Comparison of ENCODE assay signal across 15 cellular contexts in the genomic region with DNA sequence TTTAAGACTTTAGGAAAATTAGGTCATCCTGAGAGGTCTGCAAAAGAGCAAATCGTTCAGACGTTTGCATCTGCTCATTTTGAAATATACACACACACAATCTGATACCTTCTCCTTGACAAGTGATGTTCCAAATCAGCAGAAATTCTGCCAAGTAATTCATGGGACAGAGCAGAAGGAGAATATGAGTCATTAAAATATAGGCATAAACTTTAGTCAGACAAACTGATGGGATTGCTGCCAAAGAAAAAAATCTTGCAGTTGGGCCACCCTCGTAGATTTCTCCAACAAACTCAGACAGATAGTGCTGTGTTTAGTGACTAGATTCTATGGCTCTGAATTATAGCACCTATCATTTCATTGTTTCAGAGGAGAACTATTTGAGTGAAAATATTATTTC.
DNase-seq lines count a peak whose midpoint lies in the region; ATAC-seq, FAIRE-seq and TF ChIP-seq lines count a peak whose summit lies in the region.
"Had no signal": no experiment of that assay in that cellular context is flagged by ENCODE, and none has a peak within 500 bp of the region (broad histone marks: within the 10 kb centered on the region; RNA-seq: fewer than 3 reads in every experiment).

No MANE protein-coding gene starts in this region.

- POLR2A ChIA-PET in CD4-positive, alpha-beta T cell (lab: Charles Lee) = no interaction called here

- intact Hi-C loops in Calu3 (cut with micrococcal nuclease; ENCODE audit: unreplicated experiment) = no loop called here
- intact Hi-C loops in CD4-positive, alpha-beta T cell (cut with DNase I, micrococcal nuclease) = no loop called here
- intact Hi-C loops in Right ventricle myocardium superior (cut with DNase I) = no loop called here

- no TSS peak for BruUV-seq in Calu3 (replicated peaks; lab: Mats Ljungman, UMichigan)

- CTCF ChIA-PET in Calu3 (lab: Charles Lee) = no interaction called here
- CTCF ChIA-PET in CD4-positive, alpha-beta T cell (lab: Charles Lee) = no interaction called here

- FAIRE-seq in endometrium (lab: Jason Lieb, UNC) = peak; percentile 98

- H3K4me1 Mint-ChIP-seq in Calu3 (ENCODE audit: low read depth, unreplicated experiment) (peaks cover 46% of the 10 kb centered on the region), nephron (peaks cover 38% of the 10 kb centered on the region)
- no peaks in the 10 kb centered on the region for H3K4me1 Mint-ChIP-seq in CD4-positive, alpha-beta T cell (ENCODE audit: low read depth)

- H3K27me3 ChIP-seq in CD4-positive, alpha-beta T cell (ENCODE audit: control insufficient read depth, insufficient read depth, low read length) = no peaks in the 10 kb centered on the region
- H3K27me3 ChIP-seq: ascending aorta, gastrocnemius medialis had no signal

- ATAC-seq in CD4-positive, alpha-beta T cell (ENCODE audit: poor library complexity) = no peak
- ATAC-seq in Right ventricle myocardium superior (ENCODE audit: poor library complexity) = no peak
- ATAC-seq: gastrocnemius medialis had no signal

- no peaks in the 10 kb centered on the region for H3K9me3 Mint-ChIP-seq in Calu3 (ENCODE audit: low read depth, unreplicated experiment)
- no peaks in the 10 kb centered on the region for H3K9me3 Mint-ChIP-seq in nephron
- no peaks in the 10 kb centered on the region for H3K9me3 Mint-ChIP-seq in CD4-positive, alpha-beta T cell
- H3K9me3 Mint-ChIP-seq: T-helper 1 cell treated with Interleukin-12 subunit alpha and Interleukin-12 subunit beta and Interleukin-4 antibody, amounts not matched to agents 30 μg/mL and 1 μg/mL, for 36 hours had no signal

- TF ChIP-seq CTCF in Calu3 (IDR thresholded peaks at IDR 0.05; ENCODE audit: unreplicated experiment) (no peak), nephron (IDR thresholded peaks at IDR 0.05; ENCODE audit: unreplicated experiment in 3 of 3) (no peak)
- TF ChIP-seq CTCF in CD4-positive, alpha-beta T cell (IDR thresholded peaks at IDR 0.05) = no peak

- H3K27me3 Mint-ChIP-seq in Calu3 (ENCODE audit: unreplicated experiment) (no peaks in the 10 kb centered on the region), nephron (ENCODE audit: low read depth) (no peaks in the 10 kb centered on the region)
- H3K27me3 Mint-ChIP-seq in CD4-positive, alpha-beta T cell = no peaks in the 10 kb centered on the region

- H3K36me3 Mint-ChIP-seq in Calu3 (ENCODE audit: insufficient read depth, unreplicated experiment) (no peaks in the 10 kb centered on the region), nephron (ENCODE audit: low read depth) (no peaks in the 10 kb centered on the region)
- H3K36me3 Mint-ChIP-seq in CD4-positive, alpha-beta T cell (ENCODE audit: low read depth) = no peaks in the 10 kb centered on the region

- H3K9me3 ChIP-seq in CD4-positive, alpha-beta T cell (ENCODE audit: control insufficient read depth, low read length) = no peaks in the 10 kb centered on the region
- H3K9me3 ChIP-seq: ascending aorta, gastrocnemius medialis had no signal

- no peak overlapping the region for H3K27ac Mint-ChIP-seq in Calu3 (ENCODE audit: unreplicated experiment)
- peak overlapping the region; percentile 66 to 93 (median 74) for H3K27ac Mint-ChIP-seq in nephron
- H3K27ac Mint-ChIP-seq in CD4-positive, alpha-beta T cell = no peak overlapping the region
- H3K27ac Mint-ChIP-seq: T-helper 1 cell treated with Interleukin-12 subunit alpha and Interleukin-12 subunit beta and Interleukin-4 antibody, amounts not matched to agents 30 μg/mL and 1 μg/mL, for 36 hours had no signal

- no peak overlapping the region for H3K27ac ChIP-seq in CD4-positive, alpha-beta T cell (ENCODE audit: low read depth, low read length)
- H3K27ac ChIP-seq: ascending aorta, gastrocnemius medialis had no signal

- H3K4me3 Mint-ChIP-seq in Calu3 (ENCODE audit: low read depth, unreplicated experiment) = no peak overlapping the region
- no peak overlapping the region for H3K4me3 Mint-ChIP-seq in nephron
- H3K4me3 Mint-ChIP-seq in CD4-positive, alpha-beta T cell = no peak overlapping the region
- H3K4me3 Mint-ChIP-seq: T-helper 1 cell treated with Interleukin-12 subunit alpha and Interleukin-12 subunit beta and Interleukin-4 antibody, amounts not matched to agents 30 μg/mL and 1 μg/mL, for 36 hours had no signal

- DNase-seq in Calu3 (peak; percentile 27), NCI-H446 treated with DMSO at 0.1 percent for 48 hours (lab: John Stamatoyannopoulos, UW) (peak; percentile 83), occipital lobe (lab: John Stamatoyannopoulos, UW) (no peak), Right ventricle myocardium superior (no peak)
- no peak for DNase-seq in CD4-positive, alpha-beta T cell
- DNase-seq in activated CD4-positive, alpha-beta T cell treated with anti-CD3 and anti-CD28 coated beads, Interleukin-2, amount 50 U/mL, for 48 hours = no peak
- DNase-seq: activated CD8-positive, alpha-beta memory T cell treated with anti-CD3 and anti-CD28 coated beads, Interleukin-2, amount 50 U/mL, for 4 hours; gastrocnemius medialis; mesendoderm; NCI-H82; stimulated activated CD8-positive, alpha-beta memory T cell treated with anti-CD3 and anti-CD28 coated beads, Interleukin-4, amount 100 ng/mL, for 48 hours had no signal

Comparison
In these comparisons a context has a peak if more than half of its experiments do, and no peak if none do; other contexts are left out.
1. DNase-seq: peak in Calu3 (single experiment) and NCI-H446 treated with DMSO at 0.1 percent for 48 hours (single experiment); none in CD4-positive, alpha-beta T cell (0 of 10), occipital lobe (single experiment), activated CD4-positive, alpha-beta T cell treated with anti-CD3 and anti-CD28 coated beads, Interleukin-2, amount 50 U/mL, for 48 hours (0 of 2) and Right ventricle myocardium superior (single experiment).
2. H3K27ac Mint-ChIP-seq: peak in nephron (3 of 3); none in Calu3 (single experiment) and CD4-positive, alpha-beta T cell (single experiment).